10 cellular contexts compared by ENCODE assay signal in genomic region chr21:15001773-15002647, GRCh38.
A peak's percentile ranks its signal among the peaks of the same experiment; 100 is the strongest.
DNase-seq lines count a peak whose midpoint lies in the region; ATAC-seq and TF ChIP-seq lines count a peak whose summit lies in the region.
"Had no signal": no experiment of that assay in that cellular context is flagged by ENCODE, and none has a peak within 500 bp of the region (broad histone marks: within the 10 kb centered on the region; RNA-seq: fewer than 3 reads in every experiment).

No MANE protein-coding gene starts in this region.

- no peak overlapping the region for H3K4me3 ChIP-seq in upper lobe of left lung
- H3K4me3 ChIP-seq: ovary had no signal

- H3K27me3 Mint-ChIP-seq in stimulated activated naive B cell treated with anti-CD40 and anti-IgM and Interleukin-4, amounts not matched to agents 10 μg/mL and 1 μg/mL and 100 μg/mL, for 72 hours, result no peaks in the 10 kb centered on the region
- H3K27me3 Mint-ChIP-seq: activated naive CD8-positive, alpha-beta T cell had no signal

- H3K9me3 Mint-ChIP-seq in stimulated activated naive B cell treated with anti-CD40 and anti-IgM and Interleukin-4, amounts not matched to agents 10 μg/mL and 1 μg/mL and 100 μg/mL, for 72 hours, result no peaks in the 10 kb centered on the region

- TF ChIP-seq CTCF in upper lobe of left lung (IDR thresholded peaks at IDR 0.05), result no peak

- peaks cover 10 to 19% of the 10 kb centered on the region in 2 donors for H3K36me3 Mint-ChIP-seq in stimulated activated naive B cell treated with anti-CD40 and anti-IgM and Interleukin-4, amounts not matched to agents 10 μg/mL and 1 μg/mL and 100 μg/mL, for 72 hours

- no peak overlapping the region for H3K27ac ChIP-seq in upper lobe of left lung
- H3K27ac ChIP-seq: ovary had no signal

- WGBS in upper lobe of left lung, 2 donors, result 82 to 85% methylated on average over 15 of the region's 15 CpGs

- no peaks in the 10 kb centered on the region for H3K9me3 ChIP-seq in upper lobe of left lung
- H3K9me3 ChIP-seq: ovary had no signal

- no peaks in the 10 kb centered on the region for H3K36me3 ChIP-seq in upper lobe of left lung
- H3K36me3 ChIP-seq: ovary had no signal

- H3K4me1 Mint-ChIP-seq in stimulated activated naive B cell treated with anti-CD40 and anti-IgM and Interleukin-4, amounts not matched to agents 10 μg/mL and 1 μg/mL and 100 μg/mL, for 72 hours, result peaks cover 27 to 55% of the 10 kb centered on the region in 2 donors

- H3K4me1 ChIP-seq in upper lobe of left lung, result peaks cover 16 to 33% (median 18%) of the 10 kb centered on the region in 4 donors

- no peak for TF ChIP-seq EP300 in upper lobe of left lung (IDR thresholded peaks at IDR 0.05)

- TF ChIP-seq POLR2A in upper lobe of left lung (IDR thresholded peaks at IDR 0.05), result no peak

- H3K27ac Mint-ChIP-seq in stimulated activated naive B cell treated with anti-CD40 and anti-IgM and Interleukin-4, amounts not matched to agents 10 μg/mL and 1 μg/mL and 100 μg/mL, for 72 hours, result peak overlapping the region; percentile 70
- H3K27ac Mint-ChIP-seq: activated naive CD8-positive, alpha-beta T cell had no signal

- no peak overlapping the region for H3K4me3 Mint-ChIP-seq in stimulated activated naive B cell treated with anti-CD40 and anti-IgM and Interleukin-4, amounts not matched to agents 10 μg/mL and 1 μg/mL and 100 μg/mL, for 72 hours
- H3K4me3 Mint-ChIP-seq: activated naive CD8-positive, alpha-beta T cell had no signal

- DNase-seq in NCI-H748 (lab: John Stamatoyannopoulos, UW; ENCODE audit: unreplicated experiment) (peak; percentile 73), anterior cingulate cortex (lab: John Stamatoyannopoulos, UW) (no peak), upper lobe of left lung (no peak)
- DNase-seq in stimulated activated naive B cell treated with anti-CD40 and anti-IgM and Interleukin-4, amounts not matched to agents 10 μg/mL and 1 μg/mL and 100 μg/mL, for 72 hours, result no peak
- no peak for DNase-seq in central memory CD4-positive, alpha-beta T cell
- DNase-seq: NCI-H1436 treated with DMSO at 0.1 percent for 48 hours, ovary had no signal

- ATAC-seq in GM19351 (IDR thresholded peaks at IDR 0.05; ENCODE audit: unreplicated experiment) (peak; percentile 98), HG02943 (IDR thresholded peaks at IDR 0.05; ENCODE audit: low read depth, unreplicated experiment) (peak; percentile 59), upper lobe of left lung (ENCODE audit: low FRiP score in 2 of 2) (no peak)
- ATAC-seq in stimulated activated naive B cell treated with anti-CD40 and anti-IgM and Interleukin-4, amounts not matched to agents 10 μg/mL and 1 μg/mL and 100 μg/mL, for 72 hours (replicated peaks), result peak; percentile 58 to 76

- no peaks in the 10 kb centered on the region for H3K27me3 ChIP-seq in upper lobe of left lung
- H3K27me3 ChIP-seq: ovary had no signal

Comparison
In these comparisons a context has a peak if more than half of its experiments do, and no peak if none do; other contexts are left out.
1. ATAC-seq: peak in GM19351 (single experiment), HG02943 (single experiment) and stimulated activated naive B cell treated with anti-CD40 and anti-IgM and Interleukin-4, amounts not matched to agents 10 μg/mL and 1 μg/mL and 100 μg/mL, for 72 hours (2 of 2); none in upper lobe of left lung (0 of 2).